ENCODE assay signal across 8 cellular contexts in the genomic region with DNA sequence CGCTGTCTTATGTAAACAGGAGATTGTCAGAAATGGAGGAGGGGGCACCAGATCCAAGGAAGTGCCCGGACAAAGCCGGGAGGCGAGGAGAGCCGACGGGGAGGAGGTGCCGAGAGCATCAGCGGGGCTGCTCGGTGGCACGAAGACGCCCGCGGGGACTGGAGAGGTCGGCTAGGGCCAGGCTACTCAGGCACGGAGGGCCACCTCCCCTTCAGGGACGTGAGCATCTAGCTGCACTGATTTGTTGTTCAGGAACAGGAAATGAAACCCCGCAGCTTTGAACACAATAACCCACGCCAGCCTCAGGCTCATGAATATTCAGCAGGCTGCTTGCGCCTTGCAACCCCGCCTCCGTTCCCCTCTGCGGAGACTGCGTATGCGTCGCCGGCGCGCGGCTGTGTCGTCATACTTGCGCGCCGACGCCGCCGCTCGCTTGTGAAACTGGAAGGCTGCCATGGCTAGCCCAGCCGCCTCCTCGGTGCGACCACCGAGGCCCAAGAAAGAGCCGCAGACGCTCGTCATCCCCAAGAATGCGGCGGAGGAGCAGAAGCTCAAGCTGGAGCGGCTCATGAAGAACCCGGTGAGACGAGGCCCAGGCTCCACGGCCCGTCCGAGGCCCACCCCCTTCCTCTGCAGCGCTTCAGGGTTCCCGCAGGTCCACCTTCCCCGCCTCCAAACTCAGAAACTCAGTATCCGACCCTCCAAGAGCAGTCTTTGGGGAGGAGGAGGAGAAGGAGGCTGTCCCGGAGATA. TPM values are rescaled to one million over a fixed set of nuclear protein-coding genes. Genes with fewer than 3 reads are reported as not detected.
DNase-seq lines count a peak whose midpoint lies in the region; ATAC-seq and TF ChIP-seq lines count a peak whose summit lies in the region.

A gene with protein sequence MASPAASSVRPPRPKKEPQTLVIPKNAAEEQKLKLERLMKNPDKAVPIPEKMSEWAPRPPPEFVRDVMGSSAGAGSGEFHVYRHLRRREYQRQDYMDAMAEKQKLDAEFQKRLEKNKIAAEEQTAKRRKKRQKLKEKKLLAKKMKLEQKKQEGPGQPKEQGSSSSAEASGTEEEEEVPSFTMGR (plus strand): TSS at position 406 of the 752 bp plus-strand sequence. CDS start 49 bp downstream, at position 455.

- peak within 1 kb of the TSS; percentile 93 for H3K4me3 Mint-ChIP-seq in activated B cell treated with CpG ODN at 0.5 μM for 24 hours

- TF ChIP-seq CTCF in activated B cell treated with CpG ODN at 0.5 μM for 24 hours (IDR thresholded peaks at IDR 0.05) (no peak), cardiac fibroblast (IDR thresholded peaks at IDR 0.05; ENCODE audit: low read depth, low read length) (no peak), spleen (IDR thresholded peaks at IDR 0.05 in 8 of 11, conservative IDR thresholded peaks at IDR 0.05 in 3 of 11) (peak in 2 of 11 experiments; percentile 22 to 40)

- H3K27me3 Mint-ChIP-seq in activated B cell treated with CpG ODN at 0.5 μM for 24 hours = no peaks in the 10 kb centered on the region

- peaks cover 34% of the 10 kb centered on the region for H3K4me1 Mint-ChIP-seq in activated B cell treated with CpG ODN at 0.5 μM for 24 hours

- CTCF ChIA-PET in activated B cell treated with CpG ODN at 0.5 μM for 24 hours (lab: Charles Lee) = interaction anchor here (0.9 to 6.0 kb wide), 6 partner anchors 8 to 117 kb away, joined by 3 to 91 read pairs (median 8); a partner anchor contains a TSS

- H3K9me3 Mint-ChIP-seq in activated B cell treated with CpG ODN at 0.5 μM for 24 hours = no peaks in the 10 kb centered on the region

- peak; percentile 91 for DNase-seq in AG08396 (ENCODE audit: low spot score)
- peak; percentile 87 for DNase-seq in NCI-H345 treated with DMSO at 0.1 percent for 48 hours (lab: John Stamatoyannopoulos, UW; ENCODE audit: unreplicated experiment)
- DNase-seq in activated B cell treated with CpG ODN at 0.5 μM for 24 hours = peak; percentile 72
- peak; percentile 93 to 94 for DNase-seq in cardiac fibroblast (ENCODE audit: low read depth in 2 of 2)
- DNase-seq in inferior parietal cortex (ENCODE audit: extremely low spot score) = peak; percentile 92
- DNase-seq in spleen = peak; percentile 96

- H3K36me3 ChIP-seq in spleen = peaks cover 2 to 61% (median 30%) of the 10 kb centered on the region in 6 donors

- peak; percentile 98 for ATAC-seq in GM19025 (IDR thresholded peaks at IDR 0.05; ENCODE audit: low read depth, unreplicated experiment)
- ATAC-seq in HG03280 (IDR thresholded peaks at IDR 0.05; ENCODE audit: unreplicated experiment) = peak; percentile 98
- ATAC-seq in activated B cell treated with CpG ODN at 0.5 μM for 24 hours (ENCODE audit: low read depth) = peak; percentile 98

- TF ChIP-seq POLR2A in spleen (IDR thresholded peaks at IDR 0.05) = peak in 1 of 3 donors; percentile 40

- no peaks in the 10 kb centered on the region for H3K9me3 ChIP-seq in spleen

- H3K27me3 ChIP-seq in spleen (replicated peaks in 1 of 7) = no peaks in the 10 kb centered on the region

- H3K4me3 ChIP-seq in cardiac fibroblast (replicated peaks in 1 of 2; ENCODE audit: low read depth in 2 of 2, low read length in 2 of 2) (peak within 1 kb of the TSS; percentile 88 to 92), spleen (peak within 1 kb of the TSS; percentile 69 to 97 (median 82))

- WGBS in spleen, 5 donors = 0 to 2% (median 1%) methylated on average over 21 to 55 of the region's 57 CpGs

- POLR2A ChIA-PET in activated B cell treated with CpG ODN at 0.5 μM for 24 hours (lab: Charles Lee) = interaction anchor here (0.5 to 4.9 kb wide), 23 partner anchors 10 to 653 kb away, joined by 3 to 34 read pairs (median 4); a partner anchor contains a TSS

- H3K36me3 Mint-ChIP-seq in activated B cell treated with CpG ODN at 0.5 μM for 24 hours (ENCODE audit: low read depth) = peaks cover 37% of the 10 kb centered on the region

- H3K27ac ChIP-seq in spleen = peak within 1 kb of the TSS; percentile 75 to 93 (median 87)

- intact Hi-C loops in activated B cell treated with CpG ODN at 0.5 μM for 24 hours (cut with micrococcal nuclease) (loop anchor here (1.0 to 10.0 kb wide), 6 partner anchors 30 to 651 kb away; a partner anchor contains a TSS), spleen (cut with DNase I; ENCODE audit: low total_unique reads) (no loop called here)

- H3K27ac Mint-ChIP-seq in activated B cell treated with CpG ODN at 0.5 μM for 24 hours = peak within 1 kb of the TSS; percentile 96

- H3K4me1 ChIP-seq in spleen = peaks cover 8 to 40% (median 23%) of the 10 kb centered on the region in 6 donors

RNA-seq across cellular contexts. Expression of the gene that starts here (rescaled TPM):
- total RNA-seq in activated B cell treated with CpG ODN at 0.5 μM for 24 hours (38.8 and 39.7 TPM in 2 replicates), spleen (10 to 100 TPM; 25.0 to 33.4 (median 28.8) TPM)
- 10 to 100 TPM; 27.4 to 45.7 (median 43.6) TPM for polyA plus RNA-seq in spleen

Comparison
In these comparisons a context has a peak if more than half of its experiments do, and no peak if none do; other contexts are left out.
1. Peak in every context shown above with its lines: DNase-seq, ATAC-seq, H3K4me3 ChIP-seq and H3K27ac ChIP-seq.